ENCODE assay signal across 13 cellular contexts in the genomic region with DNA sequence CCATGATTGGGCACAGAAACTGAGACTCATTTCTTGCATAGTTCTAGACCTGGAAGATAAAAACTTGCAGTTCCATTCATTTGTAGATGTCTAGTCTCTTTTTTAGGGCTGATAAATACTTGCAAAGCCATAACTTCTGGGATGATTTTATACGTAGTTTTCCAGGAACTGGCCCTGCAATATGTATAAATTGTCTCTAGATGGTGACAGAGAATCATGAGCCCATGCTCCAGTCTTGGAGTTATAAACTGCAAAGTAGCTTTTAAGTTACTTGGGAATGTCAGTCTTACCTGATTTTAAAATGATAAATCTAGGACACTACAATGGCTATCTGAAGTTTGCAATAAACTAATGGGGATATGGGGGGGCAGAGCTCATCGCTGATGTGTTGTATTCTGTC. TPM values are rescaled to one million over a fixed set of nuclear protein-coding genes. Genes with fewer than 3 reads are reported as not detected.
DNase-seq lines count a peak whose midpoint lies in the region; ATAC-seq, FAIRE-seq and TF ChIP-seq lines count a peak whose summit lies in the region.
"Had no signal": no experiment of that assay in that cellular context is flagged by ENCODE, and none has a peak within 500 bp of the region (broad histone marks: within the 10 kb centered on the region; RNA-seq: fewer than 3 reads in every experiment).

No MANE protein-coding gene starts in this region.

- FAIRE-seq in RCC 7860 (lab: Jason Lieb, UNC) (no peak), urothelium cell line (lab: Jason Lieb, UNC) (no peak)

- peaks cover 12% of the 10 kb centered on the region for H3K27me3 ChIP-seq in kidney epithelial cell (ENCODE audit: control insufficient read depth, insufficient read depth, low read length)

- no peaks in the 10 kb centered on the region for H3K9me3 ChIP-seq in mucosa of descending colon
- H3K9me3 ChIP-seq: breast epithelium had no signal

- in situ Hi-C loops in ACHN (cut with HindIII; ENCODE audit: low pct_ligation_motif_present, low pct_unique_long_range_greater_than_20kb, low sequenced_read_pairs): no loop called here
- in situ Hi-C loops in G401 (cut with HindIII; ENCODE audit: low sequenced_read_pairs): no loop called here

- peak; percentile 49 for TF ChIP-seq CTCF in kidney epithelial cell (IDR thresholded peaks at IDR 0.05; ENCODE audit: insufficient read depth, low read length, poor library complexity, severe bottlenecking)
- no peak for TF ChIP-seq CTCF in mucosa of descending colon (IDR thresholded peaks at IDR 0.05)

- H3K4me3 ChIP-seq in kidney epithelial cell (ENCODE audit: low read depth, low read length): no peak overlapping the region
- H3K4me3 ChIP-seq in mucosa of descending colon: no peak overlapping the region
- H3K4me3 ChIP-seq: breast epithelium had no signal

- no peak for ATAC-seq in mucosa of descending colon
- ATAC-seq: sciatic nerve had no signal

- no peaks in the 10 kb centered on the region for H3K4me1 ChIP-seq in mucosa of descending colon (ENCODE audit: low read depth)
- H3K4me1 ChIP-seq: breast epithelium had no signal

- intact Hi-C loops in mucosa of descending colon (cut with DNase I, micrococcal nuclease): no loop called here

- DNase-seq in ACHN (peak; percentile 69), G401 (ENCODE audit: low spot score) (peak; percentile 27), RCC 7860 (ENCODE audit: low spot score) (peak; percentile 14), kidney epithelial cell (ENCODE audit: low read depth) (no peak), LoVo (ENCODE audit: low spot score) (no peak), mucosa of descending colon (no peak), urothelium cell line (ENCODE audit: low spot score) (no peak)
- DNase-seq in activated CD4-positive, alpha-beta T cell treated with anti-CD3 and anti-CD28 coated beads for 4 hours: no peak
- DNase-seq: Calu3, NCI-H524 treated with DMSO at 0.1 percent for 48 hours had no signal

- H3K36me3 ChIP-seq in kidney epithelial cell (ENCODE audit: control insufficient read depth, insufficient read depth, low read length) (no peaks in the 10 kb centered on the region), mucosa of descending colon (ENCODE audit: low read depth) (no peaks in the 10 kb centered on the region)
- H3K36me3 ChIP-seq: breast epithelium had no signal

RNA-seq across cellular contexts. Expression of gene ADAMTS18, which starts 3.0 kb away (rescaled TPM):
- total RNA-seq in G401 (2014; rRNA removed; shearing (Covaris generic)): not detected in 2 replicates
- total RNA-seq in kidney epithelial cell (0.75 and 2.0 TPM in 2 replicates), mucosa of descending colon (under 1 TPM in 2 of 3 donors, not detected in 1; 0.20 to 0.22 TPM)
- total RNA-seq: Calu3; T-helper 1 cell treated with Interleukin-12 subunit alpha and Interleukin-12 subunit beta and Interleukin-4 antibody, amounts not matched to agents 30 ng/mL and 1 ng/mL, for 36 hours had no signal

Comparison
In these comparisons a context has a peak if more than half of its experiments do, and no peak if none do; other contexts are left out.
1. DNase-seq: peak in ACHN (single experiment), G401 (single experiment) and RCC 7860 (single experiment); none in kidney epithelial cell (single experiment), LoVo (single experiment), mucosa of descending colon (0 of 3), urothelium cell line (single experiment) and activated CD4-positive, alpha-beta T cell treated with anti-CD3 and anti-CD28 coated beads for 4 hours (0 of 2).